ENCODE assay signal across 8 cellular contexts in genomic region chr1:170664283-170664827, GRCh38. TPM values are rescaled to one million over a fixed set of nuclear protein-coding genes. Genes with fewer than 3 reads are reported as not detected.
DNase-seq lines count a peak whose midpoint lies in the region; ATAC-seq and TF ChIP-seq lines count a peak whose summit lies in the region.

No MANE protein-coding gene starts in this region.

- H3K4me3 ChIP-seq in NT2/D1 (ENCODE audit: insufficient read length, low read depth), result peak overlapping the region; percentile 65
- peak overlapping the region; percentile 96 for H3K4me3 ChIP-seq in fibroblast of the aortic adventitia (ENCODE audit: low read depth, low read length)

- no peaks in the 10 kb centered on the region for H3K4me1 ChIP-seq in NT2/D1 (ENCODE audit: insufficient read depth, insufficient read length)

- H3K9ac ChIP-seq in NT2/D1 (ENCODE audit: insufficient read length, low read depth), result peak overlapping the region; percentile 57

- H3K9me3 ChIP-seq in NT2/D1 (ENCODE audit: insufficient read depth, low read length), result no peaks in the 10 kb centered on the region

- H3K27me3 ChIP-seq in NT2/D1 (ENCODE audit: insufficient read depth, insufficient read length), result peaks cover 100% of the 10 kb centered on the region

- ATAC-seq in omental fat pad (ENCODE audit: low FRiP score), result peak; percentile 16

- H3K36me3 ChIP-seq in NT2/D1 (ENCODE audit: insufficient read depth, insufficient read length, low read length), result no peaks in the 10 kb centered on the region

- DNase-seq in Caki2 (ENCODE audit: low read depth) (peak; percentile 6), NT2/D1 (ENCODE audit: low read depth, low spot score) (no peak), fibroblast of the aortic adventitia (ENCODE audit: low read depth) (no peak), omental fat pad (ENCODE audit: low spot score) (no peak), NCI-H2171 (lab: John Stamatoyannopoulos, UW) (no peak), SK-N-DZ (ENCODE audit: low spot score) (no peak), NCI-H146 treated with DMSO at 0.1 percent for 48 hours (lab: John Stamatoyannopoulos, UW; ENCODE audit: unreplicated experiment) (no peak), NCI-H1694 treated with DMSO at 0.1 percent for 48 hours (lab: John Stamatoyannopoulos, UW) (no peak)

- in situ Hi-C loops in Caki2 (cut with HindIII; ENCODE audit: low pct_unique_long_range_greater_than_20kb, low sequenced_read_pairs), result no loop called here

- TF ChIP-seq CTCF in fibroblast of the aortic adventitia (IDR thresholded peaks at IDR 0.05; ENCODE audit: insufficient read depth, low read length), result no peak
- TF ChIP-seq CTCF in omental fat pad (IDR thresholded peaks at IDR 0.05), result no peak

RNA-seq across cellular contexts. Expression of gene PRRX1, which starts 0.4 kb away (rescaled TPM):
- total RNA-seq in Caki2 (2014; rRNA removed; shearing (Covaris generic); ENCODE audit: low replicate concordance), result not detected in 2 replicates
- total RNA-seq in fibroblast of the aortic adventitia (ENCODE audit: low replicate concordance) (411 and 679 TPM in 2 replicates), omental fat pad (10 to 100 TPM; 25.4 to 44.0 (median 40.6) TPM)
- not detected in 2 replicates for polyA plus RNA-seq in SK-N-DZ (2014; cell fraction: cytosol; rRNA removed)
- polyA plus RNA-seq in SK-N-DZ (2014; cell fraction: nucleus; rRNA removed), result not detected in 2 replicates

Comparison
In these comparisons a context has a peak if more than half of its experiments do, and no peak if none do; other contexts are left out.
1. RNA of gene PRRX1, which starts 0.4 kb away (total RNA-seq): 411 to 679 TPM in fibroblast of the aortic adventitia and 25.4 to 44.0 TPM in omental fat pad; not detected in Caki2; every median in the first group is over 10 times any median in the second.